ENCODE assay signal across 23 cellular contexts in the genomic region with DNA sequence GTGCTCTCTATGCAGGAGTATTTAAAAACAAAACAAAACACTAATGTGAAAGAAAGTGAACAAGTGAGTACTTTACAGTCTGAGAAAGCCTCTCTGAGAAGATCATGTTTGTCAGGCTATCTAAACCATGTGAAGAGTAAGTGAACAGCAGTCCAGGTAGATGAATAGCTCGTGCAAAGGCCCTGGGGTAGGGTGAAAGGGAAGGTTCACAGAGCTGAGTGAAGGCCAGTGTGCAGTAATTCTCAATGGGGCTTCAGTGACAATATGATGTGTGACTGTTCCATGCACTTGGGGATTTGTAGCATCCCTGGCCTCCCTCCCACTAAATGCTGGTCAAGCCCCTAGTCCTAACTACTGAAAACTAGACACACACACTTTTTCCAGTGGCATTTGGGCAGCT.
"Had no signal": no experiment of that assay in that cellular context is flagged by ENCODE, and none has a peak within 500 bp of the region (broad histone marks: within the 10 kb centered on the region; RNA-seq: fewer than 3 reads in every experiment).

No MANE protein-coding gene starts in this region.

- H3K4me3 ChIP-seq: breast epithelium, MG63, SK-N-MC had no signal

- H3K27ac ChIP-seq: breast epithelium, SK-N-MC, VCaP had no signal

- H3K27ac Mint-ChIP-seq: activated naive CD4-positive, alpha-beta T cell treated with anti-CD3 and anti-CD28 coated beads, Interleukin-2, amount 50 U/mL, for 24 hours had no signal

- H3K9me3 Mint-ChIP-seq: activated naive CD4-positive, alpha-beta T cell treated with anti-CD3 and anti-CD28 coated beads, Interleukin-2, amount 50 U/mL, for 24 hours had no signal

- H3K4me1 ChIP-seq: breast epithelium had no signal

- H3K9me3 ChIP-seq: breast epithelium, MG63 had no signal

- H3K36me3 Mint-ChIP-seq: activated naive CD4-positive, alpha-beta T cell treated with anti-CD3 and anti-CD28 coated beads, Interleukin-2, amount 50 U/mL, for 24 hours had no signal

- H3K36me3 ChIP-seq: breast epithelium, MG63 had no signal

- DNase-seq: activated CD4-positive, alpha-beta T cell treated with anti-CD3 and anti-CD28 coated beads, Interleukin-2, amount 50 U/mL, for 1 hour; activated CD4-positive, CD25-positive, alpha-beta regulatory T cell; activated CD8-positive, alpha-beta memory T cell treated with anti-CD3 and anti-CD28 coated beads, Interleukin-2, amount 10 ng/mL, durations not matched to agents 7 days and 5 days; activated effector memory CD4-positive, alpha-beta T cell treated with Interleukin-2 at 50 U/mL for 16 hours; activated naive CD4-positive, alpha-beta T cell; aorta; central memory CD4-positive, alpha-beta T cell; MG63; MV-4-11; NCI-H1092 treated with DMSO at 0.1 percent for 48 hours; NCI-H1417 treated with DMSO at 0.1 percent for 48 hours; NCI-H1694; NCI-H2029; NCI-H2107; NCI-H2171 treated with DMSO at 0.1 percent for 48 hours; NCI-H226; NCI-H526; NCI-H774; T-helper 1 cell had no signal

- H3K27me3 Mint-ChIP-seq: activated CD8-positive, alpha-beta memory T cell treated with anti-CD3 and anti-CD28 coated beads, Interleukin-2, amount 10 ng/mL, durations not matched to agents 7 days and 5 days; activated naive CD4-positive, alpha-beta T cell treated with anti-CD3 and anti-CD28 coated beads, Interleukin-2, amount 50 U/mL, for 24 hours had no signal

- ATAC-seq: activated CD8-positive, alpha-beta memory T cell treated with anti-CD3 and anti-CD28 coated beads, Interleukin-2, amount 10 ng/mL, durations not matched to agents 7 days and 5 days had no signal

- H3K4me3 Mint-ChIP-seq: activated CD8-positive, alpha-beta memory T cell treated with anti-CD3 and anti-CD28 coated beads, Interleukin-2, amount 10 ng/mL, durations not matched to agents 7 days and 5 days; activated naive CD4-positive, alpha-beta T cell treated with anti-CD3 and anti-CD28 coated beads, Interleukin-2, amount 50 U/mL, for 24 hours had no signal
